ENCODE assay signal across 8 cellular contexts in the genomic region with DNA sequence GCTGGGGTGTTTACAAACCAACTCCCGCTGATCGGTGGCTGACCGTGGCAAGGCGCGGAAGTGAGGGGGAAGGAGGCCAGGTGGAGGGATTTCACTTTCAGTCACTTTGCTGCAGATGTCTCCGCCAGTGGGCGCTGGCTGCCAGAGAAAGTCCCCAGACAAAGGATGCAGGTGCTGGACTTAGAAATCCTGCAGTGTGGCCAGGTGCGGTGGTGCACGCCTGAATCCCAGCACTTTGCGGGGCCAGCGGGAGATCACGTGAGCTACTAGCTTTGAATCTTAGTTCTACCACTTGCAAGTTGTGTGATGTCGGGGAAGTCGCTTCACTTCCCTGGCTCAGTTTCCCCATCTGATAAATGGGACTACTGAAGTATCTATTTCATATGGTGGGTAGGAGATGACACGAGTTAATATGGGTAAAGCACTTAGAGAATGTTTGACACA.
DNase-seq lines count a peak whose midpoint lies in the region; ATAC-seq, FAIRE-seq and TF ChIP-seq lines count a peak whose summit lies in the region.

No MANE protein-coding gene starts in this region.

- peak; percentile 91 for ATAC-seq in GM21737 (IDR thresholded peaks at IDR 0.05; ENCODE audit: unreplicated experiment)

- H3K4me3 ChIP-seq in GM12865 (ENCODE audit: low read depth, low read length): no peak overlapping the region

- peak; percentile 90 for DNase-seq in GM12865 (ENCODE audit: low read depth)
- peak; percentile 52 for DNase-seq in NCI-H1092 (lab: John Stamatoyannopoulos, UW)
- DNase-seq in activated CD8-positive, alpha-beta memory T cell treated with anti-CD3 and anti-CD28 coated beads, Interleukin-2, amount 50 U/mL, for 4 hours: peak; percentile 55
- DNase-seq in iPS DF 19.7 (ENCODE audit: low read depth, low spot score): peak; percentile 83
- DNase-seq in stimulated activated CD8-positive, alpha-beta memory T cell treated with anti-CD3 and anti-CD28 coated beads, Interleukin-12 subunit alpha, Interleukin-12 subunit beta, amount 100 ng/mL, for 1 hour (ENCODE audit: low read depth): peak; percentile 22
- no peak for DNase-seq in urothelium cell line (ENCODE audit: low spot score)
- DNase-seq in AG08396 (ENCODE audit: low spot score): no peak

- peak; percentile 96 for TF ChIP-seq CTCF in GM12865 (IDR thresholded peaks at IDR 0.05; ENCODE audit: insufficient read depth, low read depth, low read length, missing control alignments)

- no peak for FAIRE-seq in urothelium cell line (lab: Jason Lieb, UNC)

Comparison
In these comparisons a context has a peak if more than half of its experiments do, and no peak if none do; other contexts are left out.
1. DNase-seq: peak in GM12865 (single experiment), NCI-H1092 (single experiment), activated CD8-positive, alpha-beta memory T cell treated with anti-CD3 and anti-CD28 coated beads, Interleukin-2, amount 50 U/mL, for 4 hours (single experiment), iPS DF 19.7 (single experiment) and stimulated activated CD8-positive, alpha-beta memory T cell treated with anti-CD3 and anti-CD28 coated beads, Interleukin-12 subunit alpha, Interleukin-12 subunit beta, amount 100 ng/mL, for 1 hour (single experiment); none in urothelium cell line (single experiment) and AG08396 (single experiment).